ENCODE assay signal across 24 cellular contexts in the genomic region with DNA sequence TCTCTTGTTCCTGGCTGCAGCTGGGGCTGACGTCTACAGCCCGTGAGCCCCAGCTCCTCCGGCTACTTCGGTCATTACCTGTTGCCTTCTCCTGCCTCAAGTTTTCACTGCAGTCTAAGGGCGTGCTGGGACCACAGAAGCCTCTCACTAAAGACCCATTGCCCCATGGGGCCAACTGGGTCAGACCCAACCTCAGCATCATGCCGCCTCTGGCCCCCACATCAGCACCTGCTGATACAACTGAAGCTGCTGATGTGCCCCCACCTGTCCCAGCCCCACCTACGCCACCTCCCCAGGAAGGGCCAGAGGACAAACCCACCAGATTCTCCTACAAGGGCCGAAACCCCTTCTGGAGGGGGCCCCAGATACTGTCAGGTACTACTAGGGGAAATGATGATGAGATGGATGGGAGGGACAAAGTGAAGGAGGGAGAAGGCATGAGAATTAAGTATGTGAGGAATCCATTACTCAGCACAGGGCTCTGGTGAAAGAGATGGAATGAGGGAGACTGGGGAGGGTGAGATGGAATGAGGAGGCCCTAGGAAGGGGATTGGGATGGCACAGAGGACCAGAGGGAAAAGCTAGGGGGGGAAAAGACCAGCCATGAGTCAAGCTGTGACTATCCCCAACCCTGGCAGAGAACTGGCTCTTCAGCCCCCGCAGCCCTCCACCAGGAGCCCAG. TPM values are rescaled to one million over a fixed set of nuclear protein-coding genes. Genes with fewer than 3 reads are reported as not detected.
"Had no signal": no experiment of that assay in that cellular context is flagged by ENCODE, and none has a peak within 500 bp of the region (broad histone marks: within the 10 kb centered on the region; RNA-seq: fewer than 3 reads in every experiment).

No MANE protein-coding gene starts in this region.

- H3K9me3 Mint-ChIP-seq: activated B cell treated with CpG ODN at 0.5 μM for 24 hours; activated CD4-positive, alpha-beta T cell treated with anti-CD3 and anti-CD28 coated beads, Interleukin-2, amount 10 ng/mL, durations not matched to agents 24 days and 14 days; activated naive CD4-positive, alpha-beta T cell treated with anti-CD3 and anti-CD28 coated beads, Interleukin-2, amount 10 ng/mL, durations not matched to agents 7 days and 5 days; activated T-helper 2 cell treated with anti-CD3 and anti-CD28 coated beads, Interferon-gamma antibody, Interleukin-2, Interleukin-4, amounts not matched to agents 10 μg/mL and 5 μg/mL and 100 μg/mL, durations not matched to agents 14 hours and 24 hours and 36 hours; endodermal cell; memory B cell; nephron; T-helper 1 cell treated with Interleukin-12 subunit alpha and Interleukin-12 subunit beta and Interleukin-4 antibody, amounts not matched to agents 30 μg/mL and 1 μg/mL, for 36 hours had no signal

- H3K9me3 ChIP-seq: left ventricle myocardium inferior, psoas muscle, upper lobe of left lung had no signal

- H3K4me3 Mint-ChIP-seq: activated B cell treated with CpG ODN at 0.5 μM for 24 hours; activated CD4-positive, alpha-beta T cell treated with anti-CD3 and anti-CD28 coated beads, Interleukin-2, amount 10 ng/mL, durations not matched to agents 24 days and 14 days; activated naive CD4-positive, alpha-beta T cell treated with anti-CD3 and anti-CD28 coated beads, Interleukin-2, amount 10 ng/mL, durations not matched to agents 7 days and 5 days; endodermal cell; memory B cell; nephron; T-helper 1 cell treated with Interleukin-12 subunit alpha and Interleukin-12 subunit beta and Interleukin-4 antibody, amounts not matched to agents 30 μg/mL and 1 μg/mL, for 36 hours had no signal

- H3K27ac Mint-ChIP-seq: activated B cell treated with CpG ODN at 0.5 μM for 24 hours; activated CD4-positive, alpha-beta T cell treated with anti-CD3 and anti-CD28 coated beads, Interleukin-2, amount 10 ng/mL, durations not matched to agents 24 days and 14 days; activated naive CD4-positive, alpha-beta T cell treated with anti-CD3 and anti-CD28 coated beads, Interleukin-2, amount 10 ng/mL, durations not matched to agents 7 days and 5 days; activated T-helper 2 cell treated with anti-CD3 and anti-CD28 coated beads, Interferon-gamma antibody, Interleukin-2, Interleukin-4, amounts not matched to agents 10 μg/mL and 5 μg/mL and 100 μg/mL, durations not matched to agents 14 hours and 24 hours and 36 hours; endodermal cell; memory B cell; T-helper 1 cell treated with Interleukin-12 subunit alpha and Interleukin-12 subunit beta and Interleukin-4 antibody, amounts not matched to agents 30 μg/mL and 1 μg/mL, for 36 hours had no signal

- H3K27me3 ChIP-seq: brain microvascular endothelial cell, upper lobe of left lung had no signal

- H3K4me1 ChIP-seq: psoas muscle, upper lobe of left lung had no signal

- DNase-seq: activated B cell treated with CpG ODN at 0.5 μM for 24 hours; activated CD4-positive, alpha-beta T cell treated with anti-CD3 and anti-CD28 coated beads, Interleukin-2, amount 10 ng/mL, durations not matched to agents 24 days and 14 days; activated naive CD4-positive, alpha-beta T cell treated with anti-CD3 and anti-CD28 coated beads, Interleukin-2, amount 10 ng/mL, durations not matched to agents 7 days and 5 days; activated T-cell treated with anti-CD3 and anti-CD28 coated beads for 4 hours; amniotic stem cell; brain microvascular endothelial cell; endodermal cell; erythroblast; left ventricle myocardium inferior; psoas muscle; stimulated activated CD4-positive, alpha-beta T cell treated with anti-CD3 and anti-CD28 coated beads, Interleukin-2, amount 100 ng/mL, for 24 hours; stimulated activated naive CD4-positive, alpha-beta T cell had no signal

- H3K4me3 ChIP-seq: left ventricle myocardium inferior, psoas muscle, upper lobe of left lung had no signal

- H3K27ac ChIP-seq: brain microvascular endothelial cell, left ventricle myocardium inferior, psoas muscle, upper lobe of left lung had no signal

- H3K27me3 Mint-ChIP-seq: activated B cell treated with CpG ODN at 0.5 μM for 24 hours; activated CD4-positive, alpha-beta T cell treated with anti-CD3 and anti-CD28 coated beads, Interleukin-2, amount 10 ng/mL, durations not matched to agents 24 days and 14 days; activated naive CD4-positive, alpha-beta T cell treated with anti-CD3 and anti-CD28 coated beads, Interleukin-2, amount 10 ng/mL, durations not matched to agents 7 days and 5 days; memory B cell had no signal

- H3K4me1 Mint-ChIP-seq: activated B cell treated with CpG ODN at 0.5 μM for 24 hours; activated CD4-positive, alpha-beta T cell treated with anti-CD3 and anti-CD28 coated beads, Interleukin-2, amount 10 ng/mL, durations not matched to agents 24 days and 14 days; activated naive CD4-positive, alpha-beta T cell treated with anti-CD3 and anti-CD28 coated beads, Interleukin-2, amount 10 ng/mL, durations not matched to agents 7 days and 5 days; endodermal cell; memory B cell; nephron had no signal

RNA-seq across cellular contexts. Expression of a gene that starts 5.1 kb away (rescaled TPM):
- total RNA-seq: activated B cell treated with CpG ODN at 0.5 μM for 24 hours; activated CD4-positive, alpha-beta T cell treated with anti-CD3 and anti-CD28 coated beads, Interleukin-2, amount 10 ng/mL, durations not matched to agents 24 days and 14 days; activated CD8-positive, alpha-beta memory T cell treated with anti-CD3 and anti-CD28 coated beads for 36 hours; activated T-helper 2 cell treated with anti-CD3 and anti-CD28 coated beads, Interferon-gamma antibody, Interleukin-2, Interleukin-4, amounts not matched to agents 10 μg/mL and 5 μg/mL and 100 μg/mL, durations not matched to agents 14 hours and 24 hours and 36 hours; cerebellum; dermis microvascular lymphatic vessel endothelial cell; endodermal cell; left ventricle myocardium inferior; osteoblast; psoas muscle; sciatic nerve; temporal lobe; upper lobe of left lung had no signal

RNA-seq across cellular contexts. Expression of a gene that starts 11.4 kb away (rescaled TPM):
- total RNA-seq: activated B cell treated with CpG ODN at 0.5 μM for 24 hours; activated CD4-positive, alpha-beta T cell treated with anti-CD3 and anti-CD28 coated beads, Interleukin-2, amount 10 ng/mL, durations not matched to agents 24 days and 14 days; activated CD8-positive, alpha-beta memory T cell treated with anti-CD3 and anti-CD28 coated beads for 36 hours; activated T-helper 2 cell treated with anti-CD3 and anti-CD28 coated beads, Interferon-gamma antibody, Interleukin-2, Interleukin-4, amounts not matched to agents 10 μg/mL and 5 μg/mL and 100 μg/mL, durations not matched to agents 14 hours and 24 hours and 36 hours; cerebellum; dermis microvascular lymphatic vessel endothelial cell; endodermal cell; fibroblast of villous mesenchyme; left ventricle myocardium inferior; osteoblast; psoas muscle; sciatic nerve; temporal lobe; upper lobe of left lung had no signal

RNA-seq across cellular contexts. Expression of a gene that starts 28.5 kb away (rescaled TPM):
- total RNA-seq: activated CD4-positive, alpha-beta T cell treated with anti-CD3 and anti-CD28 coated beads, Interleukin-2, amount 10 ng/mL, durations not matched to agents 24 days and 14 days; activated CD8-positive, alpha-beta memory T cell treated with anti-CD3 and anti-CD28 coated beads for 36 hours; activated T-helper 2 cell treated with anti-CD3 and anti-CD28 coated beads, Interferon-gamma antibody, Interleukin-2, Interleukin-4, amounts not matched to agents 10 μg/mL and 5 μg/mL and 100 μg/mL, durations not matched to agents 14 hours and 24 hours and 36 hours; dermis microvascular lymphatic vessel endothelial cell; left ventricle myocardium inferior; psoas muscle had no signal

RNA-seq across cellular contexts. Expression of a gene that starts 40.3 kb away (rescaled TPM):
- total RNA-seq: activated B cell treated with CpG ODN at 0.5 μM for 24 hours; activated CD4-positive, alpha-beta T cell treated with anti-CD3 and anti-CD28 coated beads, Interleukin-2, amount 10 ng/mL, durations not matched to agents 24 days and 14 days; activated CD8-positive, alpha-beta memory T cell treated with anti-CD3 and anti-CD28 coated beads for 36 hours; activated T-helper 2 cell treated with anti-CD3 and anti-CD28 coated beads, Interferon-gamma antibody, Interleukin-2, Interleukin-4, amounts not matched to agents 10 μg/mL and 5 μg/mL and 100 μg/mL, durations not matched to agents 14 hours and 24 hours and 36 hours; dermis microvascular lymphatic vessel endothelial cell; endodermal cell; fibroblast of villous mesenchyme; left ventricle myocardium inferior; osteoblast; psoas muscle; sciatic nerve; temporal lobe had no signal
